Comparison of ENCODE assay signal across 31 cellular contexts in the genomic region with DNA sequence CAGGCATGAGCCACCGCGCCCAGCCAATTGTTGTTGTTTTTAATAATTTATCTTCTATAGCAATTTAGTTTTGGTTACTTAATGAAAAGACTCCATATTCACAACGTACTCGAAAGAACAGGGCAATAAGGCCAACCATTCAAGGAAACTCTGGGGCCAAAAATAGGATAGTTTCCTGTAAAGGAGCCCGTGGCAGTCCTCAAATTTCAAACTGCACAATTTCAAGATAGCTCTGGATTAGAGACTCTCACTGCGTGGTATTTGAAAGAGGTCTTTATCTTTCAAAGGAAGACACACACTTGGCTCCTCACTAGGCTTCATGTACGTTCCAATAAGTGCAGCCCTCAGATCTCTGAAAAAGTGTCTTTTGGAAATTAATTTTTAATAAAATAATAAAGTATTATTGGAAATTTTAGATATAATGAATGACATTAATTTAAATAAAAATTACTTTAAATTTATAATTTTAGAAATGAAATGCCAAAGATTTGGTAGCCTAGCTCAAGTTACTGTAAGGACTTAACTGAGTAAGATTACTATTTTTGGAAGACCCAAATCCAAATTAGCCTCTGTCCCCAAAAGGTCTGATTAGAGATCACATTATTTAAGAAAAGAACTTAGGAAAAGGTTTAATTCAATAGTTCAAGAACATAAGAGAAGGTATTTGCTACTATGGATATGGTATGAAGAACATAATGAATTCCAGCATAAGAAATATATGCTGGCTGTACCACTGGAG.
"Had no signal": no experiment of that assay in that cellular context is flagged by ENCODE, and none has a peak within 500 bp of the region (broad histone marks: within the 10 kb centered on the region; RNA-seq: fewer than 3 reads in every experiment).

No MANE protein-coding gene starts in this region.

- H3K4me2 ChIP-seq: smooth muscle cell had no signal

- H3K4me3 ChIP-seq: pancreas, prostate gland, right lobe of liver, sigmoid colon, skin epidermis, smooth muscle cell, spleen, suprapubic skin, testis, tibial artery, transverse colon, upper lobe of right lung, uterus had no signal

- H3K27ac Mint-ChIP-seq: natural killer cell treated with Interleukin-12 subunit alpha and Interleukin-12 subunit beta and Interleukin-15 and Interleukin-18, amount 100 ng/mL, for 72 hours; nephron progenitor cell; stimulated activated memory B cell treated with anti-CD40 and anti-IgM and Interleukin-4, amounts not matched to agents 10 μg/mL and 1 μg/mL and 100 μg/mL, for 72 hours; stimulated activated naive CD8-positive, alpha-beta T cell treated with anti-CD3 and anti-CD28 coated beads, Interleukin-15, amount 100 ng/mL, for 72 hours; type B pancreatic cell had no signal

- ATAC-seq: naive thymus-derived CD8-positive, alpha-beta T cell; natural killer cell treated with Interleukin-12 subunit alpha and Interleukin-12 subunit beta and Interleukin-15 and Interleukin-18, amount 100 ng/mL, for 72 hours; pancreas; right cardiac atrium; right lobe of liver; stimulated activated memory B cell treated with anti-CD40 and anti-IgM and Interleukin-4, amounts not matched to agents 10 μg/mL and 1 μg/mL and 100 μg/mL, for 72 hours; stimulated activated naive CD8-positive, alpha-beta T cell treated with anti-CD3 and anti-CD28 coated beads, Interleukin-15, amount 100 ng/mL, for 72 hours; stimulated activated naive CD8-positive, alpha-beta T cell treated with anti-CD3 and anti-CD28 coated beads, Interleukin-15, Interleukin-2, amounts not matched to agents 100 U/mL and 50 U/mL, for 24 hours; upper lobe of right lung had no signal

- H3K36me3 ChIP-seq: prostate gland, uterus had no signal

- DNase-seq: naive thymus-derived CD8-positive, alpha-beta T cell; nephron progenitor cell; nucleus accumbens; pancreas; right cardiac atrium; right lobe of liver; sigmoid colon; spleen; stimulated activated CD4-positive, alpha-beta T cell treated with anti-CD3 and anti-CD28 coated beads, Interleukin-12 subunit alpha, Interleukin-12 subunit beta, amount 100 ng/mL, for 4 hours; stimulated activated CD4-positive, alpha-beta T cell treated with anti-CD3 and anti-CD28 coated beads, Interleukin-1b, Interleukin-23, amount 100 ng/mL, for 48 hours; stimulated activated CD4-positive, alpha-beta T cell treated with anti-CD3 and anti-CD28 coated beads, Interleukin-4, amount 100 ng/mL, for 1 hour; stimulated activated CD4-positive, alpha-beta T cell treated with anti-CD3 and anti-CD28 coated beads, Interleukin-4, amount 100 ng/mL, for 4 hours; stimulated activated CD8-positive, alpha-beta memory T cell treated with anti-CD3 and anti-CD28 coated beads, Interleukin-4, amount 100 ng/mL, for 48 hours; stimulated activated naive CD4-positive, alpha-beta T cell; stimulated activated naive CD8-positive, alpha-beta T cell treated with anti-CD3 and anti-CD28 coated beads, Interleukin-15, amount 100 ng/mL, for 72 hours; stimulated activated naive CD8-positive, alpha-beta T cell treated with anti-CD3 and anti-CD28 coated beads, Interleukin-15, Interleukin-2, amounts not matched to agents 100 U/mL and 50 U/mL, for 24 hours; substantia nigra; testis; tibial artery; transverse colon; upper lobe of right lung; uterus had no signal

- H3K4me1 ChIP-seq: pancreas, prostate gland, right lobe of liver, sigmoid colon, spleen, suprapubic skin, testis, tibial artery, transverse colon, upper lobe of right lung, uterus had no signal

- H3K27me3 Mint-ChIP-seq: naive thymus-derived CD8-positive, alpha-beta T cell; natural killer cell treated with Interleukin-12 subunit alpha and Interleukin-12 subunit beta and Interleukin-15 and Interleukin-18, amount 100 ng/mL, for 72 hours; stimulated activated memory B cell treated with anti-CD40 and anti-IgM and Interleukin-4, amounts not matched to agents 10 μg/mL and 1 μg/mL and 100 μg/mL, for 72 hours; stimulated activated naive CD8-positive, alpha-beta T cell treated with anti-CD3 and anti-CD28 coated beads, Interleukin-15, amount 100 ng/mL, for 72 hours; type B pancreatic cell had no signal

- H3K27me3 ChIP-seq: neutrophil, pancreas, right lobe of liver, sigmoid colon, spleen, suprapubic skin, testis, tibial artery, transverse colon, upper lobe of right lung, uterus had no signal

- H3K4me3 Mint-ChIP-seq: naive thymus-derived CD8-positive, alpha-beta T cell; natural killer cell treated with Interleukin-12 subunit alpha and Interleukin-12 subunit beta and Interleukin-15 and Interleukin-18, amount 100 ng/mL, for 72 hours; nephron progenitor cell; neural crest cell; stimulated activated memory B cell treated with anti-CD40 and anti-IgM and Interleukin-4, amounts not matched to agents 10 μg/mL and 1 μg/mL and 100 μg/mL, for 72 hours; stimulated activated naive CD8-positive, alpha-beta T cell treated with anti-CD3 and anti-CD28 coated beads, Interleukin-15, amount 100 ng/mL, for 72 hours; type B pancreatic cell had no signal

- H3K9me3 ChIP-seq: neutrophil, pancreas, prostate gland, right lobe of liver, sigmoid colon, spleen, suprapubic skin, testis, tibial artery, transverse colon, upper lobe of right lung, uterus had no signal

- H3K36me3 Mint-ChIP-seq: natural killer cell treated with Interleukin-12 subunit alpha and Interleukin-12 subunit beta and Interleukin-15 and Interleukin-18, amount 100 ng/mL, for 72 hours had no signal

- H3K27ac ChIP-seq: neutrophil, pancreas, prostate gland, right lobe of liver, sigmoid colon, skin epidermis, spleen, suprapubic skin, testis, tibial artery, transverse colon, upper lobe of right lung, uterus had no signal

- H3K9me3 Mint-ChIP-seq: naive thymus-derived CD8-positive, alpha-beta T cell; natural killer cell treated with Interleukin-12 subunit alpha and Interleukin-12 subunit beta and Interleukin-15 and Interleukin-18, amount 100 ng/mL, for 72 hours; nephron progenitor cell; neural crest cell; stimulated activated memory B cell treated with anti-CD40 and anti-IgM and Interleukin-4, amounts not matched to agents 10 μg/mL and 1 μg/mL and 100 μg/mL, for 72 hours; stimulated activated naive CD8-positive, alpha-beta T cell treated with anti-CD3 and anti-CD28 coated beads, Interleukin-15, amount 100 ng/mL, for 72 hours; type B pancreatic cell had no signal

- H3K4me1 Mint-ChIP-seq: naive thymus-derived CD8-positive, alpha-beta T cell; nephron progenitor cell; neural crest cell; stimulated activated memory B cell treated with anti-CD40 and anti-IgM and Interleukin-4, amounts not matched to agents 10 μg/mL and 1 μg/mL and 100 μg/mL, for 72 hours; stimulated activated naive CD8-positive, alpha-beta T cell treated with anti-CD3 and anti-CD28 coated beads, Interleukin-15, amount 100 ng/mL, for 72 hours had no signal
